In the genomic region with DNA sequence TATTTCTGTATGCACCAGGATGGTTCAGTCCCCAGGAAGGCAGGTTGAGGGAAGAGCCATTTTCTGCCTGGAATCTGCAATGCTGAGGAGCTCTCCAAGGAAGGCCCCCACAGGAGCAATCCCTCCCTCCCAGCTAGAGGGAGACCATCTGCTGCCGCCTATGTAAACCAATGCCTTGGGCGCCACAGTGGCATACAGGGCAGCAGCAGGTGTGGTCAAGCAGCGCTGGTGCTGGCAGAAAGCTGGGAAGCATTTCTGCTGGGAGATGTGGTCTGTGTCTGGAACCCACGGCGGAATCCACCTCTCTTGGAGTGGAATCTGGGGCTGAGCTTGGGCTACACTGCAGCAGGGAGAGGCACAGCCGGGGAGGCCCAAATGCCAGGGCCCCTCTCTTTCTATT, we compare ENCODE assay signal across 13 cellular contexts.
"Had no signal": no experiment of that assay in that cellular context is flagged by ENCODE, and none has a peak within 500 bp of the region (broad histone marks: within the 10 kb centered on the region; RNA-seq: fewer than 3 reads in every experiment).

No MANE protein-coding gene starts in this region.

- H3K27ac ChIP-seq: gastroesophageal sphincter, suprapubic skin had no signal

- DNase-seq: activated effector memory CD4-positive, alpha-beta T cell treated with Interleukin-2 at 50 U/mL for 16 hours; activated naive CD4-positive, alpha-beta T cell treated with anti-CD3 and anti-CD28 coated beads, Interleukin-2, amount 50 U/mL, for 16 hours; activated T-cell treated with anti-CD3 and anti-CD28 coated beads, Interleukin-2, amount 50 U/mL, for 24 hours; erythroblast; kidney; left ventricle myocardium superior; right cardiac atrium; trophoblast cell had no signal

- FAIRE-seq: astrocyte had no signal

- ATAC-seq: activated CD4-positive, CD25-positive, alpha-beta regulatory T cell treated with anti-CD3 and anti-CD28 coated beads, Interleukin-2, amount 50 U/mL, for 24 hours; gastroesophageal sphincter; left ventricle myocardium superior; natural killer cell treated with Interleukin-12 subunit alpha and Interleukin-12 subunit beta and Interleukin-15 and Interleukin-18, amount 100 ng/mL, for 72 hours; right cardiac atrium had no signal

- H3K9me3 ChIP-seq: gastroesophageal sphincter, suprapubic skin had no signal

- H3K36me3 ChIP-seq: gastroesophageal sphincter, suprapubic skin had no signal

- H3K4me3 ChIP-seq: gastroesophageal sphincter, suprapubic skin had no signal
